Comparison of ENCODE assay signal across 18 cellular contexts in genomic region chr4:184021389-184021788, GRCh38.
DNase-seq lines count a peak whose midpoint lies in the region; ATAC-seq and TF ChIP-seq lines count a peak whose summit lies in the region.
"Had no signal": no experiment of that assay in that cellular context is flagged by ENCODE, and none has a peak within 500 bp of the region (broad histone marks: within the 10 kb centered on the region; RNA-seq: fewer than 3 reads in every experiment).

No MANE protein-coding gene starts in this region.

- no peaks in the 10 kb centered on the region for H3K27me3 Mint-ChIP-seq in HFFc6 (ENCODE audit: insufficient read depth)

- no peaks in the 10 kb centered on the region for H3K4me1 Mint-ChIP-seq in HFFc6 (ENCODE audit: low read depth)

- intact Hi-C loops in head of caudate nucleus (cut with DNase I) = no loop called here

- H3K36me3 Mint-ChIP-seq in HFFc6 (ENCODE audit: low read depth) = no peaks in the 10 kb centered on the region

- H3K4me3 ChIP-seq in epithelial cell of esophagus (ENCODE audit: low read length) = no peak overlapping the region
- H3K4me3 ChIP-seq: SK-N-MC had no signal

- H3K4me3 Mint-ChIP-seq in HFFc6 = no peak overlapping the region

- ATAC-seq in omental fat pad (ENCODE audit: low FRiP score) = peak; percentile 57
- ATAC-seq: Panc1 had no signal

- peaks cover 3% of the 10 kb centered on the region; the same call in 1 of the 2 replicates for H3K9me3 Mint-ChIP-seq in HFFc6

- H3K27ac Mint-ChIP-seq in HFFc6 = no peak overlapping the region

- DNase-seq in HPDE6-E6E7 (ENCODE audit: extremely low spot score) = peak; percentile 62
- DNase-seq in OCI-M1 (lab: John Stamatoyannopoulos, UW) = peak; percentile 14
- DNase-seq in epithelial cell of esophagus (ENCODE audit: low read depth) = peak; percentile 77
- DNase-seq in omental fat pad (ENCODE audit: low spot score) = no peak
- DNase-seq in HFFc6 = no peak
- no peak for DNase-seq in head of caudate nucleus
- DNase-seq in GM10266 (ENCODE audit: extremely low spot score) = no peak
- DNase-seq: EL, IMR-90, Kasumi-1, NCI-H1417 treated with DMSO at 0.1 percent for 48 hours, NCI-H1930, NCI-H2171 treated with DMSO at 0.1 percent for 48 hours, NCI-H446 treated with DMSO at 0.1 percent for 48 hours, NCI-H774, Right ventricle myocardium superior had no signal

- TF ChIP-seq CTCF in epithelial cell of esophagus (IDR thresholded peaks at IDR 0.05; ENCODE audit: insufficient read depth, low read depth, low read length, missing control alignments) (no peak), omental fat pad (IDR thresholded peaks at IDR 0.05) (no peak), HFFc6 (IDR thresholded peaks at IDR 0.05) (no peak), GM10266 (IDR thresholded peaks at IDR 0.05; ENCODE audit: control insufficient read depth, insufficient read depth, low read depth, missing control alignments) (no peak)

Comparison
In these comparisons a context has a peak if more than half of its experiments do, and no peak if none do; other contexts are left out.
1. DNase-seq: peak in HPDE6-E6E7 (single experiment), OCI-M1 (single experiment) and epithelial cell of esophagus (single experiment); none in omental fat pad (single experiment), HFFc6 (single experiment), head of caudate nucleus (0 of 42) and GM10266 (single experiment).